1 cellular context compared by ENCODE assay signal in the genomic region with DNA sequence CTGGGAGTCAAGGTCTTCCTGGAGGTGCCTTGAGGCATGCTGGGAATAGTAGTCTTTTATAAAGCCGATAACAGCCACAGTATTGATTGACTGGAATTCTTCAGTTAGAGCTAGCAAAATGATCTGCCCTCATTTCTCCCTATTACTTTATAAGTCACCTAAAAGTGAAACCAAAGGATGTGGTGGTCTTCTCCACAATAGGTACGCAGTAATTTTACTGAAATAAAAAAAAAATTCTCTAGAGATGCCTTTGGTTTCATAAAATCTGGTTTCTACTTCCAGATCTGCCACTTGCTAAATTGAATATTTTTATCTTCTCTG.
TF ChIP-seq lines count a peak whose summit lies in the region.

No MANE protein-coding gene starts in this region.

TF ChIP-seq in K562, 482 proteins besides CTCF, POLR2A, EP300 and RAD21 (continued from another document and continues in another):
- TF ChIP-seq JUND (IDR thresholded peaks at IDR 0.05; ENCODE audit: borderline replicate concordance, low read depth, low read length) (no peak), JUND (tag; IDR thresholded peaks at IDR 0.05; ENCODE audit: borderline replicate concordance, low read depth, low read length) (no peak), ETS2 (tag; IDR thresholded peaks at IDR 0.05; ENCODE audit: borderline replicate concordance, poor library complexity, severe bottlenecking) (no peak), CHD4 (IDR thresholded peaks at IDR 0.05; ENCODE audit: insufficient read depth, insufficient replicate concordance, low read depth, low read length, poor library complexity, severe bottlenecking) (no peak), E2F8 (IDR thresholded peaks at IDR 0.05; ENCODE audit: low read depth, partially characterized antibody) (peak; percentile 9), NBN (IDR thresholded peaks at IDR 0.05; ENCODE audit: low read depth) (no peak), POLR3G (IDR thresholded peaks at IDR 0.05; ENCODE audit: extremely low read depth, insufficient read length, insufficient replicate concordance) (no peak), ZNF280B (CRISPR knock-in tag; IDR thresholded peaks at IDR 0.05) (no peak), NR2C2 (CRISPR knock-in tag; IDR thresholded peaks at IDR 0.05) (no peak; the same call in 1 of the 2 replicates), NR2C2 (tag; IDR thresholded peaks at IDR 0.05) (peak; percentile 88), BACH1 (tag; IDR thresholded peaks at IDR 0.05) (peak; percentile 92; the same call in 1 of the 2 replicates), IRF9 (tag; IDR thresholded peaks at IDR 0.05) (no peak), NR2F6 (CRISPR knock-in tag; IDR thresholded peaks at IDR 0.05) (no peak), ZEB2 (IDR thresholded peaks at IDR 0.05) (no peak), ZNF830 (CRISPR knock-in tag; IDR thresholded peaks at IDR 0.05) (no peak), ZNF143 (CRISPR knock-in tag; IDR thresholded peaks at IDR 0.05) (peak; percentile 73; the same call in 1 of the 2 replicates), RBM25 (IDR thresholded peaks at IDR 0.05; ENCODE audit: low read depth, low read length, severe bottlenecking) (no peak), DPF2 (IDR thresholded peaks at IDR 0.05) (0 out of 2 replicates have a peak, but pooled peaks have one; percentile 15), ZBTB17 (CRISPR knock-in tag; IDR thresholded peaks at IDR 0.05) (0 out of 2 replicates have a peak, but pooled peaks have one; percentile 17), MEF2D (tag; conservative IDR thresholded peaks at IDR 0.05; ENCODE audit: low read depth) (no peak; the same call in 1 of the 2 replicates), MCM5 (IDR thresholded peaks at IDR 0.05; ENCODE audit: low read depth) (no peak), ARID1B (IDR thresholded peaks at IDR 0.05) (no peak), L3MBTL2 (IDR thresholded peaks at IDR 0.05) (0 out of 2 replicates have a peak, but pooled peaks have one; percentile 9), TEAD4 (IDR thresholded peaks at IDR 0.05; ENCODE audit: low read length) (no peak), TEAD4 (CRISPR knock-in tag; IDR thresholded peaks at IDR 0.05; ENCODE audit: borderline replicate concordance) (peak; percentile 88), FOXO4 (CRISPR knock-in tag; IDR thresholded peaks at IDR 0.05) (no peak), STAT5A (IDR thresholded peaks at IDR 0.05; ENCODE audit: borderline replicate concordance, low read length) (no peak; the same call in 1 of the 2 replicates), SRSF3 (IDR thresholded peaks at IDR 0.05; ENCODE audit: insufficient read depth, low read length) (no peak), EP400 (IDR thresholded peaks at IDR 0.05) (no peak), THAP7 (CRISPR knock-in tag; IDR thresholded peaks at IDR 0.05) (no peak), FOSL1 (tag; conservative IDR thresholded peaks at IDR 0.05) (no peak), ARHGAP35 (IDR thresholded peaks at IDR 0.05; ENCODE audit: partially characterized antibody) (no peak), NCOA2 (IDR thresholded peaks at IDR 0.05; ENCODE audit: partially characterized antibody in 2 of 2) (no peak), FOXJ2 (tag; IDR thresholded peaks at IDR 0.05) (peak; percentile 16), CSDE1 (IDR thresholded peaks at IDR 0.05) (no peak), SIN3B (IDR thresholded peaks at IDR 0.05; ENCODE audit: low read depth) (no peak), CCAR2 (IDR thresholded peaks at IDR 0.05; ENCODE audit: low read depth, low read length) (no peak), ZNF449 (CRISPR knock-in tag; IDR thresholded peaks at IDR 0.05) (0 out of 2 replicates have a peak, but pooled peaks have one; percentile 1), PATZ1 (CRISPR knock-in tag; IDR thresholded peaks at IDR 0.05; ENCODE audit: borderline replicate concordance) (no peak)
- TF ChIP-seq, protein P1, sequence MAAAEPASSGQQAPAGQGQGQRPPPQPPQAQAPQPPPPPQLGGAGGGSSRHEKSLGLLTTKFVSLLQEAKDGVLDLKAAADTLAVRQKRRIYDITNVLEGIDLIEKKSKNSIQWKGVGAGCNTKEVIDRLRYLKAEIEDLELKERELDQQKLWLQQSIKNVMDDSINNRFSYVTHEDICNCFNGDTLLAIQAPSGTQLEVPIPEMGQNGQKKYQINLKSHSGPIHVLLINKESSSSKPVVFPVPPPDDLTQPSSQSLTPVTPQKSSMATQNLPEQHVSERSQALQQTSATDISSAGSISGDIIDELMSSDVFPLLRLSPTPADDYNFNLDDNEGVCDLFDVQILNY (CRISPR knock-in tag; IDR thresholded peaks at IDR 0.05): no peak
- TF ChIP-seq, protein P2, sequence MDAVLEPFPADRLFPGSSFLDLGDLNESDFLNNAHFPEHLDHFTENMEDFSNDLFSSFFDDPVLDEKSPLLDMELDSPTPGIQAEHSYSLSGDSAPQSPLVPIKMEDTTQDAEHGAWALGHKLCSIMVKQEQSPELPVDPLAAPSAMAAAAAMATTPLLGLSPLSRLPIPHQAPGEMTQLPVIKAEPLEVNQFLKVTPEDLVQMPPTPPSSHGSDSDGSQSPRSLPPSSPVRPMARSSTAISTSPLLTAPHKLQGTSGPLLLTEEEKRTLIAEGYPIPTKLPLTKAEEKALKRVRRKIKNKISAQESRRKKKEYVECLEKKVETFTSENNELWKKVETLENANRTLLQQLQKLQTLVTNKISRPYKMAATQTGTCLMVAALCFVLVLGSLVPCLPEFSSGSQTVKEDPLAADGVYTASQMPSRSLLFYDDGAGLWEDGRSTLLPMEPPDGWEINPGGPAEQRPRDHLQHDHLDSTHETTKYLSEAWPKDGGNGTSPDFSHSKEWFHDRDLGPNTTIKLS (IDR thresholded peaks at IDR 0.05; ENCODE audit: borderline replicate concordance, low read depth): peak; percentile 85; the same call in 1 of the 2 replicates
- TF ChIP-seq, protein P3, sequence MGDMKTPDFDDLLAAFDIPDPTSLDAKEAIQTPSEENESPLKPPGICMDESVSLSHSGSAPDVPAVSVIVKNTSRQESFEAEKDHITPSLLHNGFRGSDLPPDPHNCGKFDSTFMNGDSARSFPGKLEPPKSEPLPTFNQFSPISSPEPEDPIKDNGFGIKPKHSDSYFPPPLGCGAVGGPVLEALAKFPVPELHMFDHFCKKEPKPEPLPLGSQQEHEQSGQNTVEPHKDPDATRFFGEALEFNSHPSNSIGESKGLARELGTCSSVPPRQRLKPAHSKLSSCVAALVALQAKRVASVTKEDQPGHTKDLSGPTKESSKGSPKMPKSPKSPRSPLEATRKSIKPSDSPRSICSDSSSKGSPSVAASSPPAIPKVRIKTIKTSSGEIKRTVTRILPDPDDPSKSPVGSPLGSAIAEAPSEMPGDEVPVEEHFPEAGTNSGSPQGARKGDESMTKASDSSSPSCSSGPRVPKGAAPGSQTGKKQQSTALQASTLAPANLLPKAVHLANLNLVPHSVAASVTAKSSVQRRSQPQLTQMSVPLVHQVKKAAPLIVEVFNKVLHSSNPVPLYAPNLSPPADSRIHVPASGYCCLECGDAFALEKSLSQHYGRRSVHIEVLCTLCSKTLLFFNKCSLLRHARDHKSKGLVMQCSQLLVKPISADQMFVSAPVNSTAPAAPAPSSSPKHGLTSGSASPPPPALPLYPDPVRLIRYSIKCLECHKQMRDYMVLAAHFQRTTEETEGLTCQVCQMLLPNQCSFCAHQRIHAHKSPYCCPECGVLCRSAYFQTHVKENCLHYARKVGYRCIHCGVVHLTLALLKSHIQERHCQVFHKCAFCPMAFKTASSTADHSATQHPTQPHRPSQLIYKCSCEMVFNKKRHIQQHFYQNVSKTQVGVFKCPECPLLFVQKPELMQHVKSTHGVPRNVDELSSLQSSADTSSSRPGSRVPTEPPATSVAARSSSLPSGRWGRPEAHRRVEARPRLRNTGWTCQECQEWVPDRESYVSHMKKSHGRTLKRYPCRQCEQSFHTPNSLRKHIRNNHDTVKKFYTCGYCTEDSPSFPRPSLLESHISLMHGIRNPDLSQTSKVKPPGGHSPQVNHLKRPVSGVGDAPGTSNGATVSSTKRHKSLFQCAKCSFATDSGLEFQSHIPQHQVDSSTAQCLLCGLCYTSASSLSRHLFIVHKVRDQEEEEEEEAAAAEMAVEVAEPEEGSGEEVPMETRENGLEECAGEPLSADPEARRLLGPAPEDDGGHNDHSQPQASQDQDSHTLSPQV (IDR thresholded peaks at IDR 0.05): no peak; the same call in 1 of the 2 replicates
- TF ChIP-seq, protein P4, sequence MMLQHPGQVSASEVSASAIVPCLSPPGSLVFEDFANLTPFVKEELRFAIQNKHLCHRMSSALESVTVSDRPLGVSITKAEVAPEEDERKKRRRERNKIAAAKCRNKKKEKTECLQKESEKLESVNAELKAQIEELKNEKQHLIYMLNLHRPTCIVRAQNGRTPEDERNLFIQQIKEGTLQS (IDR thresholded peaks at IDR 0.05): no peak
- TF ChIP-seq, protein P4 (CRISPR knock-in tag; conservative IDR thresholded peaks at IDR 0.05): 0 out of 2 replicates have a peak, but pooled peaks have one; percentile 8
